ENCODE assay signal across 20 cellular contexts in the genomic region with DNA sequence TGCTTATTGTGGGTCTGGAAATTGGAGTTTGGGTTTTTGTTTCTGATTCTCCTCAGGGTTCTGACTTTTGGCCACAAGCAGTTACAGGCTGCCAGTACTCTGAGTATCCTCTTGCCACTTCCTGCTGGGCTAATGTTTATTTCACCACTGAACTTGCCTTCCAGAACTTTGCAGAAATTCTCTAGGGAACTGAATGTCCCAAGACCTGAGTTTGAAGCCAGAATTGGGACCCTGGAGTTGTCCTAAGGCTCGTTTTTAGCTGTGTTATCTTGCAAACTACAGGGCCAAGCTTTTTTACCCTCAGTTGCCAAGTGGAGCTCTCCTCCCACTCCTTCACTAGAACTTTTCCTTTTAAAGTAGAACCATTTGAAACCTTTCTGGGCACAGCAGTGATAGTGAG.
DNase-seq lines count a peak whose midpoint lies in the region; ATAC-seq and TF ChIP-seq lines count a peak whose summit lies in the region.
"Had no signal": no experiment of that assay in that cellular context is flagged by ENCODE, and none has a peak within 500 bp of the region (broad histone marks: within the 10 kb centered on the region; RNA-seq: fewer than 3 reads in every experiment).

No MANE protein-coding gene starts in this region.

- no peak for TF ChIP-seq CTCF in gastrocnemius medialis (IDR thresholded peaks at IDR 0.05 in 4 of 5, conservative IDR thresholded peaks at IDR 0.05 in 1 of 5)

- H3K36me3 ChIP-seq in SJSA1, result no peaks in the 10 kb centered on the region
- no peaks in the 10 kb centered on the region for H3K36me3 ChIP-seq in gastrocnemius medialis
- H3K36me3 ChIP-seq: spleen, vagina had no signal

- H3K27me3 ChIP-seq in SJSA1 (replicated peaks) (no peaks in the 10 kb centered on the region), gastrocnemius medialis (no peaks in the 10 kb centered on the region)
- H3K27me3 ChIP-seq: spleen, vagina had no signal

- in situ Hi-C loops in gastrocnemius medialis (cut with MboI; ENCODE audit: low sequenced_read_pairs in 4 of 4), result no loop called here

- H3K4me1 ChIP-seq in SJSA1 (replicated peaks) (peaks cover 15% of the 10 kb centered on the region), gastrocnemius medialis (no peaks in the 10 kb centered on the region)
- H3K4me1 ChIP-seq: spleen, vagina had no signal

- DNase-seq in GM03348 (ENCODE audit: low spot score) (peak; percentile 45), SJSA1 (ENCODE audit: low read depth in 1 of 2, low spot score in 2 of 2) (no peak), fibroblast of gingiva (ENCODE audit: low read depth) (peak; percentile 13), gastrocnemius medialis (peak in 1 of 2 donors; percentile 14), NCI-H146 (lab: John Stamatoyannopoulos, UW) (no peak), left colon (no peak)
- DNase-seq: activated CD4-positive, CD25-positive, alpha-beta regulatory T cell treated with anti-CD3 and anti-CD28 coated beads, Interleukin-2, amount 50 U/mL, for 72 hours; activated CD8-positive, alpha-beta memory T cell treated with anti-CD3 and anti-CD28 coated beads, Interleukin-2, amount 50 U/mL, for 4 hours; activated naive CD4-positive, alpha-beta T cell treated with anti-CD3 and anti-CD28 coated beads for 36 hours; Calu3; central memory CD4-positive, alpha-beta T cell; islet precursor cell; NCI-H1417 treated with DMSO at 0.1 percent for 48 hours; NCI-H226; spleen; stimulated activated naive CD4-positive, alpha-beta T cell treated with Interleukin-2 at 50 U/mL for 16 hours had no signal

- peak; percentile 53 to 70 for ATAC-seq in gastrocnemius medialis
- ATAC-seq in HG03280 (IDR thresholded peaks at IDR 0.05; ENCODE audit: unreplicated experiment), result no peak
- no peak for ATAC-seq in left colon
- no peak for ATAC-seq in GM19452 (IDR thresholded peaks at IDR 0.05; ENCODE audit: unreplicated experiment)
- ATAC-seq: K562 had no signal

- TF ChIP-seq POLR2A in gastrocnemius medialis (IDR thresholded peaks at IDR 0.05), result no peak

- H3K4me3 ChIP-seq in SJSA1 (no peak overlapping the region), gastrocnemius medialis (no peak overlapping the region)
- H3K4me3 ChIP-seq: K562, spleen, vagina had no signal

- H3K9me3 ChIP-seq in SJSA1 (replicated peaks), result no peaks in the 10 kb centered on the region
- no peaks in the 10 kb centered on the region for H3K9me3 ChIP-seq in gastrocnemius medialis
- H3K9me3 ChIP-seq: spleen, vagina had no signal

- 0 out of 2 replicates have a peak overlapping the region, but pooled peaks have one; percentile 10 for H3K27ac ChIP-seq in SJSA1
- no peak overlapping the region for H3K27ac ChIP-seq in gastrocnemius medialis
- H3K27ac ChIP-seq: spleen, vagina had no signal

- intact Hi-C loops in gastrocnemius medialis (cut with DNase I; ENCODE audit: low total_unique reads), result no loop called here
- intact Hi-C loops in left colon (cut with DNase I, micrococcal nuclease), result no loop called here

Comparison
In these comparisons a context has a peak if more than half of its experiments do, and no peak if none do; other contexts are left out.
1. DNase-seq: peak in GM03348 (single experiment) and fibroblast of gingiva (single experiment); none in SJSA1 (0 of 2), NCI-H146 (single experiment) and left colon (0 of 2).
2. ATAC-seq: peak in gastrocnemius medialis (2 of 2); none in HG03280 (single experiment), left colon (single experiment) and GM19452 (single experiment).